Comparison of ENCODE assay signal across 13 cellular contexts in genomic region chr2:235416816-235417499, GRCh38.
DNase-seq lines count a peak whose midpoint lies in the region; ATAC-seq, FAIRE-seq and TF ChIP-seq lines count a peak whose summit lies in the region.
"Had no signal": no experiment of that assay in that cellular context is flagged by ENCODE, and none has a peak within 500 bp of the region (broad histone marks: within the 10 kb centered on the region; RNA-seq: fewer than 3 reads in every experiment).

No MANE protein-coding gene starts in this region.

- peak overlapping the region; percentile 43; the same call in 1 of the 2 replicates for H2AFZ ChIP-seq in PC-3 (ENCODE audit: low read length)

- CTCF ChIA-PET in PC-3 (lab: Charles Lee), result no interaction called here

- H3K9me2 ChIP-seq in PC-3 (replicated peaks; ENCODE audit: low read length), result no peaks in the 10 kb centered on the region

- DNase-seq in DMS79 treated with DMSO at 0.1 percent for 48 hours (lab: John Stamatoyannopoulos, UW) (peak; percentile 61), PC-3 (no peak), heart right ventricle (no peak), osteocyte (ENCODE audit: extremely low spot score, unreplicated experiment) (no peak), coronary artery (ENCODE audit: low spot score) (no peak), islet precursor cell (no peak), H54 (ENCODE audit: insufficient read length, low spot score) (no peak)
- DNase-seq in stimulated activated CD4-positive, alpha-beta T cell treated with anti-CD3 and anti-CD28 coated beads, Interleukin-4, amount 100 ng/mL, for 24 hours, result no peak
- DNase-seq: COR-L47, NCI-H1930, ovary, SHP77 had no signal

- peak overlapping the region; percentile 13 for H3K27ac Mint-ChIP-seq in osteocyte (ENCODE audit: unreplicated experiment)

- intact Hi-C loops in PC-3 (cut with micrococcal nuclease), result no loop called here
- intact Hi-C loops in heart right ventricle (cut with DNase I), result no loop called here

- H3K4me3 ChIP-seq in PC-3 (ENCODE audit: low read length) (no peak overlapping the region), heart right ventricle (no peak overlapping the region), coronary artery (no peak overlapping the region)
- H3K4me3 ChIP-seq: ovary had no signal

- no peak for FAIRE-seq in H54 (lab: Jason Lieb, UNC)

- H3F3A ChIP-seq in PC-3 (ENCODE audit: low read length, unreplicated experiment), result no peaks in the 10 kb centered on the region

- POLR2A ChIA-PET in PC-3 (lab: Charles Lee; ENCODE audit: unreplicated experiment), result no interaction called here

- no peak overlapping the region for H3K9ac ChIP-seq in PC-3 (ENCODE audit: low read length)

- no TSS peak for BruUV-seq in PC-3 (replicated peaks; lab: Mats Ljungman, UMichigan)

- no peaks in the 10 kb centered on the region for H4K20me1 ChIP-seq in PC-3 (ENCODE audit: low read length)

- no peak for TF ChIP-seq CTCF in PC-3 (conservative IDR thresholded peaks at IDR 0.05; ENCODE audit: low read depth, low read length)
- no peak for TF ChIP-seq CTCF in heart right ventricle (IDR thresholded peaks at IDR 0.05)
- no peak for TF ChIP-seq CTCF in osteocyte (IDR thresholded peaks at IDR 0.05)
- no peak for TF ChIP-seq CTCF in coronary artery (IDR thresholded peaks at IDR 0.05)

- peaks cover 3% of the 10 kb centered on the region for H3K27me3 Mint-ChIP-seq in osteocyte (ENCODE audit: unreplicated experiment)

- no peak overlapping the region for H3K4me3 Mint-ChIP-seq in osteocyte (ENCODE audit: unreplicated experiment)

- H3K36me3 ChIP-seq in PC-3 (ENCODE audit: low read depth, low read length) (no peaks in the 10 kb centered on the region), heart right ventricle (no peaks in the 10 kb centered on the region)
- H3K36me3 ChIP-seq: ovary had no signal

- peaks cover 14% of the 10 kb centered on the region for H3K4me1 Mint-ChIP-seq in osteocyte (ENCODE audit: unreplicated experiment)

- WGBS in heart right ventricle, 2 donors, result 31 to 34% methylated on average over 7 of the region's 7 CpGs

- no peaks in the 10 kb centered on the region for H3K79me2 ChIP-seq in PC-3 (ENCODE audit: low read length)

- H3K4me1 ChIP-seq in PC-3 (ENCODE audit: insufficient read depth, low read length) (no peaks in the 10 kb centered on the region), heart right ventricle (peaks cover 0 to 28% (median 10%) of the 10 kb centered on the region in 9 donors)

- no peak for TF ChIP-seq POLR2A in H54 (IDR thresholded peaks at IDR 0.05; ENCODE audit: low read depth, low read length)

- H3K27ac ChIP-seq in PC-3 (ENCODE audit: low read length) (no peak overlapping the region), heart right ventricle (peak overlapping the region in 3 of 10 donors; percentile 2 to 31 (median 26)), coronary artery (no peak overlapping the region)
- H3K27ac ChIP-seq: ovary had no signal

- H3K4me2 ChIP-seq in PC-3 (ENCODE audit: low read length), result no peak overlapping the region

- H3K9me3 ChIP-seq in PC-3 (ENCODE audit: low read length), result no peaks in the 10 kb centered on the region
- no peaks in the 10 kb centered on the region for H3K9me3 ChIP-seq in heart right ventricle
- H3K9me3 ChIP-seq: ovary had no signal

- ATAC-seq in PC-3 (no peak), heart right ventricle (peak in 6 of 8 donors; percentile 15 to 69 (median 40))
- ATAC-seq: activated CD4-positive, CD25-positive, alpha-beta regulatory T cell treated with anti-CD3 and anti-CD28 coated beads, Interleukin-2, amount 50 U/mL, for 24 hours had no signal

- peaks cover under 1% of the 10 kb centered on the region for H3K9me3 Mint-ChIP-seq in osteocyte (ENCODE audit: unreplicated experiment)

- H3K27me3 ChIP-seq in PC-3 (ENCODE audit: low read length), result no peaks in the 10 kb centered on the region
- H3K27me3 ChIP-seq in heart right ventricle, result no peaks in the 10 kb centered on the region
- H3K27me3 ChIP-seq: ovary had no signal

- no peaks in the 10 kb centered on the region for H3K36me3 Mint-ChIP-seq in osteocyte (ENCODE audit: unreplicated experiment)
